Comparison of ENCODE assay signal across 8 cellular contexts in genomic region chr1:155309423-155310021, GRCh38. TPM values are rescaled to one million over a fixed set of nuclear protein-coding genes. Genes with fewer than 3 reads are reported as not detected.
DNase-seq lines count a peak whose midpoint lies in the region; ATAC-seq, FAIRE-seq and TF ChIP-seq lines count a peak whose summit lies in the region.

No MANE protein-coding gene starts in this region.

- H3K4me3 Mint-ChIP-seq in CD4-positive, alpha-beta T cell, result peak overlapping the region; percentile 94
- peak overlapping the region; percentile 80 to 98 (median 96) for H3K4me3 Mint-ChIP-seq in IgD-negative memory B cell

- no peak for TF ChIP-seq EP300 in K562 (IDR thresholded peaks at IDR 0.05; ENCODE audit: low read length)

- H3K27ac ChIP-seq in CD4-positive, alpha-beta T cell (ENCODE audit: low read depth, low read length), result no peak overlapping the region
- H3K27ac ChIP-seq in K562 (ENCODE audit: extremely low read depth, low read depth, low read length) (peak overlapping the region; percentile 93), temporal lobe (ENCODE audit: low read depth, low read length) (peak overlapping the region; percentile 60)

- peaks cover 28% of the 10 kb centered on the region for H3K4me1 Mint-ChIP-seq in CD4-positive, alpha-beta T cell (ENCODE audit: low read depth)
- peaks cover 7 to 18% (median 18%) of the 10 kb centered on the region in 3 donors for H3K4me1 Mint-ChIP-seq in IgD-negative memory B cell

- no peak for TF ChIP-seq POLR2A in K562 (conservative IDR thresholded peaks at IDR 0.05)

- peak overlapping the region; percentile 95 to 96 for H3K9ac ChIP-seq in K562 (ENCODE audit: insufficient read depth in 1 of 2, low read depth in 2 of 2, low read length in 2 of 2)

- 2% methylated on average over 8 of the region's 11 CpGs for WGBS in K562 (ENCODE audit: insufficient coverage, low coverage, missing lambda C conversion rate)

- peak overlapping the region; percentile 75 for H3K4me3 ChIP-seq in K562

- CTCF ChIA-PET in CD4-positive, alpha-beta T cell (lab: Charles Lee), result no interaction called here
- CTCF ChIA-PET in K562 (lab: Yijun Ruan, JAX; ENCODE audit: low intra/inter-chr PET ratio), result interaction anchor here (3.0 kb wide), 1 partner anchor 59 kb away, joined by 23 read pairs; no protein-coding TSS in a partner anchor

- no peak for TF ChIP-seq RAD21 in K562 (CRISPR knock-in tag; conservative IDR thresholded peaks at IDR 0.05 in 1 of 2, IDR thresholded peaks at IDR 0.05 in 1 of 2)

- POLR2A ChIA-PET in CD4-positive, alpha-beta T cell (lab: Charles Lee), result interaction anchor here (0.6 kb wide), 1 partner anchor 93 kb away, joined by 3 read pairs; no protein-coding TSS in a partner anchor
- POLR2A ChIA-PET in K562 (lab: Yijun Ruan, JAX), result interaction anchor here (1.1 kb wide), 1 partner anchor 11 kb away, joined by 4 read pairs; the partner anchor contains the start of gene RUSC1

- no peaks in the 10 kb centered on the region for H3K9me3 ChIP-seq in CD4-positive, alpha-beta T cell (ENCODE audit: control insufficient read depth, low read length)
- H3K9me3 ChIP-seq in K562 (replicated peaks; ENCODE audit: control insufficient read depth, insufficient read depth, low read depth, low read length), result no peaks in the 10 kb centered on the region

- peaks cover 43% of the 10 kb centered on the region for H3K36me3 ChIP-seq in K562 (ENCODE audit: control insufficient read depth, insufficient read depth, low read length)

- H3K9me1 ChIP-seq in K562 (ENCODE audit: control insufficient read depth, insufficient read depth, low read length), result no peaks in the 10 kb centered on the region

- H3K9me3 Mint-ChIP-seq in CD4-positive, alpha-beta T cell, result no peaks in the 10 kb centered on the region
- no peaks in the 10 kb centered on the region for H3K9me3 Mint-ChIP-seq in IgD-negative memory B cell

- no peaks in the 10 kb centered on the region for H3K27me3 Mint-ChIP-seq in CD4-positive, alpha-beta T cell
- H3K27me3 Mint-ChIP-seq in IgD-negative memory B cell, result no peaks in the 10 kb centered on the region

- in situ Hi-C loops in K562 (cut with MboI), result loop anchor here (25.0 kb wide), 1 partner anchor 1428 kb away; the partner anchor contains the start of genes ISG20L2, METTL25B and MRPL24

- DNase-seq in CD4-positive, alpha-beta T cell, result no peak
- peak; percentile 37 to 61 (median 54) for DNase-seq in K562 (ENCODE audit: extremely low read depth in 1 of 4, low spot score in 3 of 4)
- DNase-seq in left lobe of liver (ENCODE audit: low spot score), result peak; percentile 70
- DNase-seq in iPS-NIHi11 (ENCODE audit: low spot score), result no peak

- no peak for TF ChIP-seq CTCF in CD4-positive, alpha-beta T cell (IDR thresholded peaks at IDR 0.05)
- TF ChIP-seq CTCF in K562 (IDR thresholded peaks at IDR 0.05 in 2 of 3, conservative IDR thresholded peaks at IDR 0.05 in 1 of 3; ENCODE audit: insufficient read depth in 2 of 3, low read depth in 1 of 3, low read length in 3 of 3), result no peak

- H3K79me2 ChIP-seq in K562 (ENCODE audit: control insufficient read depth, insufficient read depth, low read length), result peaks cover 46% of the 10 kb centered on the region

- peak overlapping the region; percentile 96 for H3K27ac Mint-ChIP-seq in CD4-positive, alpha-beta T cell
- peak overlapping the region; percentile 57 to 82 (median 71) for H3K27ac Mint-ChIP-seq in IgD-negative memory B cell

- no TSS peak for BruUV-seq in K562 (replicated peaks; lab: Mats Ljungman, UMichigan)

- peaks cover 23 to 35% of the 10 kb centered on the region in 2 experiments; a peak in 4 of 5 replicates for H3K4me1 ChIP-seq in K562 (replicated peaks in 1 of 2; ENCODE audit: control insufficient read depth in 2 of 2, insufficient read depth in 2 of 2, low read length in 2 of 2)

- peaks cover 33% of the 10 kb centered on the region for H3K36me3 Mint-ChIP-seq in CD4-positive, alpha-beta T cell (ENCODE audit: low read depth)
- peaks cover 5% of the 10 kb centered on the region for H3K36me3 Mint-ChIP-seq in IgD-negative memory B cell

- peak overlapping the region; percentile 96 for H3K4me2 ChIP-seq in K562 (ENCODE audit: insufficient read depth, low read length)

- H3K27me3 ChIP-seq in CD4-positive, alpha-beta T cell (ENCODE audit: control insufficient read depth, insufficient read depth, low read length), result no peaks in the 10 kb centered on the region
- no peaks in the 10 kb centered on the region for H3K27me3 ChIP-seq in K562 (ENCODE audit: control insufficient read depth in 2 of 2, insufficient read depth in 2 of 2, low read length in 2 of 2)

- intact Hi-C loops in CD4-positive, alpha-beta T cell (cut with DNase I, micrococcal nuclease), result loop anchor here (1.0 to 2.0 kb wide), 2 partner anchors 11 to 59 kb away; partner anchors contain the start of gene RUSC1 (in 1 of the 2)
- intact Hi-C loops in K562 (cut with micrococcal nuclease), result loop anchor here (2.0 kb wide), 1 partner anchor 13 kb away; no protein-coding TSS in a partner anchor

- FAIRE-seq in K562 (lab: Jason Lieb, UNC), result peak; percentile 55

- ATAC-seq in CD4-positive, alpha-beta T cell (ENCODE audit: poor library complexity), result no peak
- peak; percentile 11 for ATAC-seq in K562
- ATAC-seq in left lobe of liver, result no peak
- no peak for ATAC-seq in GM19035 (IDR thresholded peaks at IDR 0.05; ENCODE audit: unreplicated experiment)
- ATAC-seq in GM18520 (IDR thresholded peaks at IDR 0.05; ENCODE audit: unreplicated experiment), result no peak

- 0 out of 2 replicates have a peak, but pooled peaks cover 2% of the 10 kb centered on the region for H4K20me1 ChIP-seq in K562 (replicated peaks; ENCODE audit: control insufficient read depth, insufficient read depth, low read length)

- H2AFZ ChIP-seq in K562 (ENCODE audit: low read depth, low read length), result peak overlapping the region; percentile 50; the same call in 1 of the 2 replicates

RNA-seq across cellular contexts. Expression of gene FDPS, which starts 0.9 kb away (rescaled TPM):
- total RNA-seq in CD4-positive, alpha-beta T cell, result 10 to 100 TPM; 44.0 to 47.3 TPM
- polyA plus RNA-seq in IgD-negative memory B cell (120 TPM), K562 (2011; rRNA removed) (563 and 614 TPM in 2 replicates), K562 (2014; fragmentation: Illumina TruSeq; extraction: Trizol) (313 and 328 TPM in 2 replicates), K562 (2014; fragmentation: Nextera tagmentation; extraction: Ambion mirVana) (100 to 1,000 TPM; 864 to 884 TPM), K562 (2014; rRNA removed) (377 and 379 TPM in 2 replicates)
- total RNA-seq in K562 (2011; cell fraction: chromatin; rRNA removed; ENCODE audit: low replicate concordance), result 971 and 1,145 TPM in 2 replicates
- total RNA-seq in K562 (2011; cell fraction: nucleolus; rRNA removed), result 614 and 691 TPM in 2 replicates
- total RNA-seq in K562 (2011; cell fraction: nucleoplasm; rRNA removed), result 834 and 899 TPM in 2 replicates
- total RNA-seq in K562 (2014; rRNA removed) (319 and 337 TPM in 2 replicates), K562 (2014; rRNA removed; fragmentation: Illumina TruSeq; extraction: Trizol) (360 and 368 TPM in 2 replicates), K562 (2015; rRNA removed; fragmentation: Illumina TruSeq; extraction: Trizol) (243 and 247 TPM in 2 replicates), K562 (2021) (332 and 344 TPM in 2 replicates), left lobe of liver (266 TPM), temporal lobe (121 TPM)
- 402 and 573 TPM in 2 replicates for polyA plus RNA-seq in K562 (2011; cell fraction: cytosol; rRNA removed)
- polyA plus RNA-seq in K562 (2011; cell fraction: nucleus; rRNA removed), result 721 and 909 TPM in 2 replicates
- polyA plus RNA-seq in K562 (2012), result 300 and 453 TPM in 2 replicates
- polyA minus RNA-seq in K562 (2011; rRNA and poly(A)+ RNA removed), result 293 and 318 TPM in 2 replicates
- 174 and 178 TPM in 2 replicates for polyA minus RNA-seq in K562 (2011; cell fraction: cytosol; rRNA and poly(A)+ RNA removed)
- polyA minus RNA-seq in K562 (2011; cell fraction: nucleus; rRNA and poly(A)+ RNA removed), result 118 and 209 TPM in 2 replicates

RNA-seq across cellular contexts. Expression of gene PKLR, which starts 8.3 kb away (rescaled TPM):
- not detected for total RNA-seq in CD4-positive, alpha-beta T cell
- polyA plus RNA-seq in IgD-negative memory B cell (not detected), K562 (2011; rRNA removed) (25.3 and 39.9 TPM in 2 replicates), K562 (2014; fragmentation: Illumina TruSeq; extraction: Trizol) (58.5 and 62.1 TPM in 2 replicates), K562 (2014; fragmentation: Nextera tagmentation; extraction: Ambion mirVana) (10 to 100 TPM; 10.7 to 13.0 TPM), K562 (2014; rRNA removed) (50.4 and 51.2 TPM in 2 replicates)
- 18.9 and 39.8 TPM in 2 replicates for total RNA-seq in K562 (2011; cell fraction: chromatin; rRNA removed; ENCODE audit: low replicate concordance)
- 33.9 and 37.6 TPM in 2 replicates for total RNA-seq in K562 (2011; cell fraction: nucleolus; rRNA removed)
- total RNA-seq in K562 (2011; cell fraction: nucleoplasm; rRNA removed), result 31.5 and 35.1 TPM in 2 replicates
- total RNA-seq in K562 (2014; rRNA removed) (38.2 and 47.5 TPM in 2 replicates), K562 (2014; rRNA removed; fragmentation: Illumina TruSeq; extraction: Trizol) (22.6 and 25.0 TPM in 2 replicates), K562 (2015; rRNA removed; fragmentation: Illumina TruSeq; extraction: Trizol) (12.1 and 12.8 TPM in 2 replicates), K562 (2021) (75.7 and 78.4 TPM in 2 replicates), left lobe of liver (109 TPM), temporal lobe (0.49 TPM)
- polyA plus RNA-seq in K562 (2011; cell fraction: cytosol; rRNA removed), result 26.5 and 92.1 TPM in 2 replicates
- 20.1 and 56.5 TPM in 2 replicates for polyA plus RNA-seq in K562 (2011; cell fraction: nucleus; rRNA removed)
- 23.5 and 42.9 TPM in 2 replicates for polyA plus RNA-seq in K562 (2012)
- 12.1 and 32.1 TPM in 2 replicates for polyA minus RNA-seq in K562 (2011; rRNA and poly(A)+ RNA removed)
- polyA minus RNA-seq in K562 (2011; cell fraction: cytosol; rRNA and poly(A)+ RNA removed), result 16.4 and 35.4 TPM in 2 replicates
- 7.7 and 16.0 TPM in 2 replicates for polyA minus RNA-seq in K562 (2011; cell fraction: nucleus; rRNA and poly(A)+ RNA removed)

RNA-seq across cellular contexts. Expression of gene RUSC1, which starts 11.2 kb away (rescaled TPM):
- 10 to 100 TPM; 10.7 to 11.8 TPM for total RNA-seq in CD4-positive, alpha-beta T cell
- polyA plus RNA-seq in IgD-negative memory B cell (8.9 TPM), K562 (2011; rRNA removed) (37.5 and 44.2 TPM in 2 replicates), K562 (2014; fragmentation: Illumina TruSeq; extraction: Trizol) (42.0 and 50.4 TPM in 2 replicates), K562 (2014; fragmentation: Nextera tagmentation; extraction: Ambion mirVana) (1 to 10 TPM; 5.7 to 9.5 TPM), K562 (2014; rRNA removed) (63.2 and 72.4 TPM in 2 replicates)
- total RNA-seq in K562 (2011; cell fraction: chromatin; rRNA removed; ENCODE audit: low replicate concordance), result 28.6 and 75.0 TPM in 2 replicates
- total RNA-seq in K562 (2011; cell fraction: nucleolus; rRNA removed), result 70.1 and 78.7 TPM in 2 replicates
- 44.4 and 55.0 TPM in 2 replicates for total RNA-seq in K562 (2011; cell fraction: nucleoplasm; rRNA removed)
- total RNA-seq in K562 (2014; rRNA removed) (33.6 and 41.8 TPM in 2 replicates), K562 (2014; rRNA removed; fragmentation: Illumina TruSeq; extraction: Trizol) (14.3 and 15.1 TPM in 2 replicates), K562 (2015; rRNA removed; fragmentation: Illumina TruSeq; extraction: Trizol) (25.3 and 25.7 TPM in 2 replicates), K562 (2021) (63.0 and 68.3 TPM in 2 replicates), left lobe of liver (8.5 TPM), temporal lobe (47.7 TPM)
- polyA plus RNA-seq in K562 (2011; cell fraction: cytosol; rRNA removed), result 51.0 and 124 TPM in 2 replicates
- polyA plus RNA-seq in K562 (2011; cell fraction: nucleus; rRNA removed), result 104 and 153 TPM in 2 replicates
- polyA plus RNA-seq in K562 (2012), result 42.7 and 48.5 TPM in 2 replicates
- polyA minus RNA-seq in K562 (2011; rRNA and poly(A)+ RNA removed), result 11.2 and 13.7 TPM in 2 replicates
- polyA minus RNA-seq in K562 (2011; cell fraction: cytosol; rRNA and poly(A)+ RNA removed), result 23.6 and 26.5 TPM in 2 replicates
- 24.6 and 26.1 TPM in 2 replicates for polyA minus RNA-seq in K562 (2011; cell fraction: nucleus; rRNA and poly(A)+ RNA removed)

RNA-seq across cellular contexts. Expression of gene HCN3, which starts 32.3 kb away (rescaled TPM):
- 1 to 10 TPM; 1.3 to 1.8 TPM for total RNA-seq in CD4-positive, alpha-beta T cell
- 2.3 TPM for polyA plus RNA-seq in IgD-negative memory B cell
- 31.1 and 65.6 TPM in 2 replicates for total RNA-seq in K562 (2011; cell fraction: chromatin; rRNA removed; ENCODE audit: low replicate concordance)
- 41.4 and 45.0 TPM in 2 replicates for total RNA-seq in K562 (2011; cell fraction: nucleolus; rRNA removed)
- 40.9 and 43.8 TPM in 2 replicates for total RNA-seq in K562 (2011; cell fraction: nucleoplasm; rRNA removed)
- total RNA-seq in K562 (2014; rRNA removed), result 2.3 and 3.2 TPM in 2 replicates
- total RNA-seq in K562 (2014; rRNA removed; fragmentation: Illumina TruSeq; extraction: Trizol), result 1.7 and 2.9 TPM in 2 replicates
- 3.1 and 3.9 TPM in 2 replicates for total RNA-seq in K562 (2015; rRNA removed; fragmentation: Illumina TruSeq; extraction: Trizol)
- total RNA-seq in K562 (2021), result 6.6 and 7.0 TPM in 2 replicates
- polyA plus RNA-seq in K562 (2011; rRNA removed), result 7.2 and 14.5 TPM in 2 replicates
- polyA plus RNA-seq in K562 (2011; cell fraction: cytosol; rRNA removed), result 7.1 and 13.6 TPM in 2 replicates
- 101 and 112 TPM in 2 replicates for polyA plus RNA-seq in K562 (2011; cell fraction: nucleus; rRNA removed)
- 5.6 and 7.6 TPM in 2 replicates for polyA plus RNA-seq in K562 (2012)
- 5.6 and 5.9 TPM in 2 replicates for polyA plus RNA-seq in K562 (2014; fragmentation: Illumina TruSeq; extraction: Trizol)
- 1 to 10 TPM in 1 of 2 experiments, under 1 TPM in 1; 0.91 to 1.0 TPM for polyA plus RNA-seq in K562 (2014; fragmentation: Nextera tagmentation; extraction: Ambion mirVana)
- polyA plus RNA-seq in K562 (2014; rRNA removed), result 7.3 and 9.7 TPM in 2 replicates
- polyA minus RNA-seq in K562 (2011; rRNA and poly(A)+ RNA removed), result 3.7 and 5.6 TPM in 2 replicates
- 2.5 and 5.6 TPM in 2 replicates for polyA minus RNA-seq in K562 (2011; cell fraction: cytosol; rRNA and poly(A)+ RNA removed)
- 11.6 and 13.2 TPM in 2 replicates for polyA minus RNA-seq in K562 (2011; cell fraction: nucleus; rRNA and poly(A)+ RNA removed)
- 2.5 TPM for total RNA-seq in left lobe of liver
- total RNA-seq in temporal lobe, result 15.0 TPM

RNA-seq across cellular contexts. Expression of gene CLK2, which starts 36.2 kb away (rescaled TPM):
- total RNA-seq in CD4-positive, alpha-beta T cell, result 10 to 100 TPM; 48.1 to 49.8 TPM
- polyA plus RNA-seq in IgD-negative memory B cell (19.7 TPM), K562 (2011; rRNA removed) (67.8 and 105 TPM in 2 replicates), K562 (2014; fragmentation: Illumina TruSeq; extraction: Trizol) (59.9 and 67.3 TPM in 2 replicates), K562 (2014; fragmentation: Nextera tagmentation; extraction: Ambion mirVana) (10 to 100 TPM; 13.5 to 15.7 TPM), K562 (2014; rRNA removed) (69.1 and 81.4 TPM in 2 replicates)
- total RNA-seq in K562 (2011; cell fraction: chromatin; rRNA removed; ENCODE audit: low replicate concordance), result 311 and 570 TPM in 2 replicates
- 299 and 331 TPM in 2 replicates for total RNA-seq in K562 (2011; cell fraction: nucleolus; rRNA removed)
- 264 and 285 TPM in 2 replicates for total RNA-seq in K562 (2011; cell fraction: nucleoplasm; rRNA removed)
- total RNA-seq in K562 (2014; rRNA removed) (36.4 and 40.2 TPM in 2 replicates), K562 (2014; rRNA removed; fragmentation: Illumina TruSeq; extraction: Trizol) (24.2 and 25.6 TPM in 2 replicates), K562 (2015; rRNA removed; fragmentation: Illumina TruSeq; extraction: Trizol) (37.0 and 39.6 TPM in 2 replicates), K562 (2021) (60.2 and 65.4 TPM in 2 replicates), left lobe of liver (22.6 TPM), temporal lobe (15.0 TPM)
- 48.7 and 49.0 TPM in 2 replicates for polyA plus RNA-seq in K562 (2011; cell fraction: cytosol; rRNA removed)
- polyA plus RNA-seq in K562 (2011; cell fraction: nucleus; rRNA removed), result 890 and 922 TPM in 2 replicates
- 56.9 and 62.9 TPM in 2 replicates for polyA plus RNA-seq in K562 (2012)
- 58.6 and 59.3 TPM in 2 replicates for polyA minus RNA-seq in K562 (2011; rRNA and poly(A)+ RNA removed)
- polyA minus RNA-seq in K562 (2011; cell fraction: cytosol; rRNA and poly(A)+ RNA removed), result 30.5 and 30.7 TPM in 2 replicates
- 109 and 138 TPM in 2 replicates for polyA minus RNA-seq in K562 (2011; cell fraction: nucleus; rRNA and poly(A)+ RNA removed)

Comparison
In these comparisons a context has a peak if more than half of its experiments do, and no peak if none do; other contexts are left out.
1. DNase-seq: peak in K562 (4 of 4) and left lobe of liver (single experiment); none in CD4-positive, alpha-beta T cell (0 of 10) and iPS-NIHi11 (single experiment).